34 cellular contexts compared by ENCODE assay signal in genomic region chr7:34564091-34564490, GRCh38.
"Had no signal": no experiment of that assay in that cellular context is flagged by ENCODE, and none has a peak within 500 bp of the region (broad histone marks: within the 10 kb centered on the region; RNA-seq: fewer than 3 reads in every experiment).

No MANE protein-coding gene starts in this region.

- H3K4me3 Mint-ChIP-seq: activated CD4-positive, alpha-beta memory T cell treated with anti-CD3 and anti-CD28 coated beads for 36 hours; activated CD4-positive, alpha-beta T cell treated with anti-CD3 and anti-CD28 coated beads for 36 hours; activated CD4-positive, alpha-beta T cell treated with anti-CD3 and anti-CD28 coated beads, Interleukin-2, amount 10 ng/mL, durations not matched to agents 24 days and 14 days; activated CD8-positive, alpha-beta memory T cell treated with anti-CD3 and anti-CD28 coated beads, Interleukin-2, amount 10 ng/mL, durations not matched to agents 7 days and 5 days; activated CD8-positive, alpha-beta T cell treated with anti-CD3 and anti-CD28 coated beads, Interleukin-2, amount 10 ng/mL, durations not matched to agents 7 days and 5 days; activated naive CD4-positive, alpha-beta T cell treated with anti-CD3 and anti-CD28 coated beads for 36 hours; activated naive CD4-positive, alpha-beta T cell treated with anti-CD3 and anti-CD28 coated beads, Interleukin-2, amount 50 U/mL, for 24 hours; activated naive CD8-positive, alpha-beta T cell treated with anti-CD3 and anti-CD28 coated beads for 36 hours; activated naive CD8-positive, alpha-beta T cell treated with anti-CD3 and anti-CD28 coated beads, Interleukin-2, amount 50 U/mL, for 24 hours; activated T-helper 1 cell treated with anti-CD3 and anti-CD28 coated beads, Interleukin-12 subunit alpha, Interleukin-12 subunit beta, Interleukin-2, Interleukin-4 antibody, amounts not matched to agents 30 ng/mL and 10 ng/mL and 1 ng/mL, durations not matched to agents 14 hours and 24 hours and 36 hours; T-helper 17 cell; T-helper 2 cell treated with Interferon-gamma antibody and Interleukin-4, amounts not matched to agents 5 μg/mL and 100 μg/mL, for 36 hours had no signal

- H3K36me3 ChIP-seq: adrenal gland, cardiac muscle cell, colonic mucosa, esophagus squamous epithelium, gastroesophageal sphincter had no signal

- H3K4me1 Mint-ChIP-seq: activated CD4-positive, alpha-beta T cell treated with anti-CD3 and anti-CD28 coated beads for 36 hours; activated CD4-positive, alpha-beta T cell treated with anti-CD3 and anti-CD28 coated beads, Interleukin-2, amount 10 ng/mL, durations not matched to agents 24 days and 14 days; activated CD8-positive, alpha-beta memory T cell treated with anti-CD3 and anti-CD28 coated beads, Interleukin-2, amount 10 ng/mL, durations not matched to agents 7 days and 5 days; activated naive CD4-positive, alpha-beta T cell treated with anti-CD3 and anti-CD28 coated beads, Interleukin-2, amount 50 U/mL, for 24 hours; activated naive CD8-positive, alpha-beta T cell treated with anti-CD3 and anti-CD28 coated beads for 36 hours; activated naive CD8-positive, alpha-beta T cell treated with anti-CD3 and anti-CD28 coated beads, Interleukin-2, amount 50 U/mL, for 24 hours; T-helper 17 cell had no signal

- H3K4me3 ChIP-seq: adrenal gland, body of pancreas, cardiac muscle cell, colonic mucosa, esophagus squamous epithelium, gastroesophageal sphincter had no signal

- DNase-seq: activated CD4-positive, alpha-beta memory T cell treated with anti-CD3 and anti-CD28 coated beads for 36 hours; activated CD4-positive, alpha-beta T cell treated with anti-CD3 and anti-CD28 coated beads for 36 hours; activated CD4-positive, alpha-beta T cell treated with anti-CD3 and anti-CD28 coated beads, Interleukin-2, amount 10 ng/mL, durations not matched to agents 24 days and 14 days; activated CD4-positive, CD25-positive, alpha-beta regulatory T cell; activated CD4-positive, CD25-positive, alpha-beta regulatory T cell treated with anti-CD3 and anti-CD28 coated beads, Interleukin-2, amount 50 U/mL, for 72 hours; activated CD8-positive, alpha-beta memory T cell treated with anti-CD3 and anti-CD28 coated beads, Interleukin-2, amount 10 ng/mL, durations not matched to agents 7 days and 5 days; activated CD8-positive, alpha-beta memory T cell treated with anti-CD3 and anti-CD28 coated beads, Interleukin-2, amount 50 U/mL, for 4 hours; activated CD8-positive, alpha-beta T cell treated with anti-CD3 and anti-CD28 coated beads, Interleukin-2, amount 10 ng/mL, durations not matched to agents 7 days and 5 days; activated effector memory CD4-positive, alpha-beta T cell treated with anti-CD3 and anti-CD28 coated beads, Interleukin-2, amount 50 U/mL, for 16 hours; activated naive CD4-positive, alpha-beta T cell treated with anti-CD3 and anti-CD28 coated beads for 36 hours; activated naive CD8-positive, alpha-beta T cell treated with anti-CD3 and anti-CD28 coated beads for 36 hours; activated naive CD8-positive, alpha-beta T cell treated with anti-CD3 and anti-CD28 coated beads, Interleukin-2, amount 50 U/mL, for 24 hours; activated T-cell treated with anti-CD3 and anti-CD28 coated beads, Interleukin-2, amount 50 U/mL, for 1 hour; activated T-cell treated with anti-CD3 and anti-CD28 coated beads, Interleukin-2, amount 50 U/mL, for 48 hours; adrenal gland; amygdala; aorta; body of pancreas; central memory CD4-positive, alpha-beta T cell; colonic mucosa; effector CD8-positive, alpha-beta T cell; esophagus squamous epithelium; foreskin melanocyte; T-helper 1 cell; T-helper 17 cell; T1000 had no signal

- H3K36me3 Mint-ChIP-seq: activated CD4-positive, alpha-beta memory T cell treated with anti-CD3 and anti-CD28 coated beads for 36 hours; activated CD8-positive, alpha-beta memory T cell treated with anti-CD3 and anti-CD28 coated beads, Interleukin-2, amount 10 ng/mL, durations not matched to agents 7 days and 5 days; activated naive CD4-positive, alpha-beta T cell treated with anti-CD3 and anti-CD28 coated beads, Interleukin-2, amount 50 U/mL, for 24 hours; activated naive CD8-positive, alpha-beta T cell treated with anti-CD3 and anti-CD28 coated beads for 36 hours had no signal

- H3K27me3 ChIP-seq: adrenal gland, body of pancreas, cardiac muscle cell, colonic mucosa, esophagus squamous epithelium, gastroesophageal sphincter had no signal

- H3K9me3 Mint-ChIP-seq: activated CD4-positive, alpha-beta memory T cell treated with anti-CD3 and anti-CD28 coated beads for 36 hours; activated CD4-positive, alpha-beta T cell treated with anti-CD3 and anti-CD28 coated beads, Interleukin-2, amount 10 ng/mL, durations not matched to agents 24 days and 14 days; activated naive CD4-positive, alpha-beta T cell treated with anti-CD3 and anti-CD28 coated beads, Interleukin-2, amount 50 U/mL, for 24 hours; activated naive CD8-positive, alpha-beta T cell treated with anti-CD3 and anti-CD28 coated beads for 36 hours; activated T-helper 1 cell treated with anti-CD3 and anti-CD28 coated beads, Interleukin-12 subunit alpha, Interleukin-12 subunit beta, Interleukin-2, Interleukin-4 antibody, amounts not matched to agents 30 ng/mL and 10 ng/mL and 1 ng/mL, durations not matched to agents 14 hours and 24 hours and 36 hours had no signal

- H3K27ac Mint-ChIP-seq: activated CD4-positive, alpha-beta memory T cell treated with anti-CD3 and anti-CD28 coated beads for 36 hours; activated CD4-positive, alpha-beta T cell treated with anti-CD3 and anti-CD28 coated beads for 36 hours; activated CD4-positive, alpha-beta T cell treated with anti-CD3 and anti-CD28 coated beads, Interleukin-2, amount 10 ng/mL, durations not matched to agents 24 days and 14 days; activated CD8-positive, alpha-beta memory T cell treated with anti-CD3 and anti-CD28 coated beads, Interleukin-2, amount 10 ng/mL, durations not matched to agents 7 days and 5 days; activated CD8-positive, alpha-beta T cell treated with anti-CD3 and anti-CD28 coated beads, Interleukin-2, amount 10 ng/mL, durations not matched to agents 7 days and 5 days; activated naive CD4-positive, alpha-beta T cell treated with anti-CD3 and anti-CD28 coated beads for 36 hours; activated naive CD4-positive, alpha-beta T cell treated with anti-CD3 and anti-CD28 coated beads, Interleukin-2, amount 50 U/mL, for 24 hours; activated naive CD8-positive, alpha-beta T cell treated with anti-CD3 and anti-CD28 coated beads for 36 hours; activated naive CD8-positive, alpha-beta T cell treated with anti-CD3 and anti-CD28 coated beads, Interleukin-2, amount 50 U/mL, for 24 hours; activated T-helper 1 cell treated with anti-CD3 and anti-CD28 coated beads, Interleukin-12 subunit alpha, Interleukin-12 subunit beta, Interleukin-2, Interleukin-4 antibody, amounts not matched to agents 30 ng/mL and 10 ng/mL and 1 ng/mL, durations not matched to agents 14 hours and 24 hours and 36 hours; activated T-helper 2 cell treated with anti-CD3 and anti-CD28 coated beads, Interferon-gamma antibody, Interleukin-2, Interleukin-4, amounts not matched to agents 10 μg/mL and 5 μg/mL and 100 μg/mL, durations not matched to agents 14 hours and 24 hours and 36 hours; T-helper 17 cell; T-helper 2 cell treated with Interferon-gamma antibody and Interleukin-4, amounts not matched to agents 5 μg/mL and 100 μg/mL, for 36 hours had no signal

- H3K27me3 Mint-ChIP-seq: activated CD4-positive, alpha-beta memory T cell treated with anti-CD3 and anti-CD28 coated beads for 36 hours; activated CD4-positive, alpha-beta T cell treated with anti-CD3 and anti-CD28 coated beads for 36 hours; activated CD4-positive, alpha-beta T cell treated with anti-CD3 and anti-CD28 coated beads, Interleukin-2, amount 10 ng/mL, durations not matched to agents 24 days and 14 days; activated CD8-positive, alpha-beta memory T cell treated with anti-CD3 and anti-CD28 coated beads, Interleukin-2, amount 10 ng/mL, durations not matched to agents 7 days and 5 days; activated naive CD4-positive, alpha-beta T cell treated with anti-CD3 and anti-CD28 coated beads, Interleukin-2, amount 50 U/mL, for 24 hours; activated naive CD8-positive, alpha-beta T cell treated with anti-CD3 and anti-CD28 coated beads for 36 hours; activated naive CD8-positive, alpha-beta T cell treated with anti-CD3 and anti-CD28 coated beads, Interleukin-2, amount 50 U/mL, for 24 hours; T-helper 17 cell had no signal

- FAIRE-seq: endometrium, endothelial cell of umbilical vein had no signal

- ATAC-seq: activated CD4-positive, alpha-beta T cell treated with anti-CD3 and anti-CD28 coated beads for 36 hours; activated CD8-positive, alpha-beta memory T cell treated with anti-CD3 and anti-CD28 coated beads, Interleukin-2, amount 10 ng/mL, durations not matched to agents 7 days and 5 days; activated CD8-positive, alpha-beta T cell treated with anti-CD3 and anti-CD28 coated beads, Interleukin-2, amount 10 ng/mL, durations not matched to agents 7 days and 5 days; activated naive CD8-positive, alpha-beta T cell treated with anti-CD3 and anti-CD28 coated beads, Interleukin-2, amount 50 U/mL, for 24 hours; body of pancreas; gastroesophageal sphincter; T-helper 17 cell had no signal
